In genomic region chr3:90182291-90182976, GRCh38 we compare ENCODE assay signal across 8 cellular contexts.
DNase-seq lines count a peak whose midpoint lies in the region; ATAC-seq and TF ChIP-seq lines count a peak whose summit lies in the region.
"Not testable (repeated sequence)": the region's sequence is repeated elsewhere in the genome, so short reads cannot be mapped to it uniquely, and the experiment has no call there.

No MANE protein-coding gene starts in this region.

- not testable (repeated sequence) for H3K27me3 Mint-ChIP-seq in progenitor cell of endocrine pancreas

- peak overlapping the region; percentile 63; the same call in 1 of the 2 replicates for H2AFZ ChIP-seq in MM.1S (ENCODE audit: low read length)

- not testable (repeated sequence) for H4K20me1 ChIP-seq in MM.1S (ENCODE audit: insufficient read depth, low read length)

- not testable (repeated sequence) for H3K4me1 ChIP-seq in MM.1S (ENCODE audit: low read length)

- H3K9me3 ChIP-seq in MM.1S (replicated peaks; ENCODE audit: insufficient read depth, low read length), result not testable (repeated sequence)

- H3K36me3 ChIP-seq in MM.1S (replicated peaks; ENCODE audit: insufficient read depth, low read length), result not testable (repeated sequence)

- H3K9me3 Mint-ChIP-seq in progenitor cell of endocrine pancreas (ENCODE audit: low read depth), result not testable (repeated sequence)

- peak overlapping the region; percentile 41; the same call in 1 of the 2 replicates for H3K4me3 ChIP-seq in MM.1S (ENCODE audit: low read length)

- not testable (repeated sequence) for H3K36me3 Mint-ChIP-seq in progenitor cell of endocrine pancreas (ENCODE audit: insufficient read depth)

- not testable (repeated sequence) for H3K4me1 Mint-ChIP-seq in progenitor cell of endocrine pancreas (ENCODE audit: low read depth)

- ATAC-seq in GM18861 (IDR thresholded peaks at IDR 0.05; ENCODE audit: unreplicated experiment), result peak; percentile 71
- ATAC-seq in HG02798 (IDR thresholded peaks at IDR 0.05; ENCODE audit: poor library complexity, unreplicated experiment), result peak; percentile 89

- H3K4me3 Mint-ChIP-seq in progenitor cell of endocrine pancreas (ENCODE audit: low read depth), result peak overlapping the region; percentile 71

- not testable (repeated sequence) for DNase-seq in AG09319 (ENCODE audit: extremely low read depth, low read depth); progenitor cell of endocrine pancreas (ENCODE audit: low spot score, unreplicated experiment)
- DNase-seq in MM.1S (peak; percentile 12), SIG-M5 treated with dmso at 0.1 percent for 504 hours (lab: John Stamatoyannopoulos, UW; ENCODE audit: unreplicated experiment) (peak; percentile 36), caudate nucleus (lab: John Stamatoyannopoulos, UW) (peak in 32 of 61 donors; percentile 1 to 58 (median 10)), hypothalamus (lab: John Stamatoyannopoulos, UW) (peak in 29 of 51 donors; percentile 1 to 45 (median 4))

- H3K9ac ChIP-seq in MM.1S (ENCODE audit: low read length), result not testable (repeated sequence)

- not testable (repeated sequence) for H3K9me2 ChIP-seq in MM.1S (replicated peaks; ENCODE audit: insufficient read depth, low read length)

- 0 out of 2 replicates have a peak overlapping the region, but pooled peaks have one; percentile 32 for H3K4me2 ChIP-seq in MM.1S (ENCODE audit: low read depth, low read length)

- H3K27ac ChIP-seq in MM.1S (ENCODE audit: low read length); caudate nucleus (ENCODE audit: low read depth, low read length): not testable (repeated sequence)

- not testable (repeated sequence) for H3K27me3 ChIP-seq in MM.1S (replicated peaks; ENCODE audit: insufficient read depth, low read length)

- not testable (repeated sequence) for H3F3A ChIP-seq in MM.1S (ENCODE audit: insufficient read depth, low read length)

- TF ChIP-seq CTCF in AG09319 (IDR thresholded peaks at IDR 0.05; ENCODE audit: low read depth, low read length) (peak; percentile 26), MM.1S (IDR thresholded peaks at IDR 0.05; ENCODE audit: low read length) (peak; percentile 35), progenitor cell of endocrine pancreas (IDR thresholded peaks at IDR 0.05; ENCODE audit: unreplicated experiment) (peak; percentile 60)

- not testable (repeated sequence) for H3K79me2 ChIP-seq in MM.1S (ENCODE audit: low read length)

- H3K27ac Mint-ChIP-seq in progenitor cell of endocrine pancreas, result not testable (repeated sequence)
